In genomic region chr22:19149047-19149883, GRCh38 we compare ENCODE assay signal across 9 cellular contexts. TPM values are rescaled to one million over a fixed set of nuclear protein-coding genes. Genes with fewer than 3 reads are reported as not detected.
DNase-seq lines count a peak whose midpoint lies in the region; ATAC-seq, FAIRE-seq and TF ChIP-seq lines count a peak whose summit lies in the region.
"Had no signal": no experiment of that assay in that cellular context is flagged by ENCODE, and none has a peak within 500 bp of the region (broad histone marks: within the 10 kb centered on the region; RNA-seq: fewer than 3 reads in every experiment).

No MANE protein-coding gene starts in this region.

- DNase-seq in DMS79 treated with DMSO at 0.1 percent for 48 hours (lab: John Stamatoyannopoulos, UW) (peak; percentile 3), DMS79 (lab: John Stamatoyannopoulos, UW) (no peak), iPS DF 6.9 (ENCODE audit: low read depth, low spot score) (no peak), brain microvascular endothelial cell (no peak), GM19239 (ENCODE audit: insufficient read length, low spot score) (no peak), progenitor cell of endocrine pancreas (ENCODE audit: low spot score, unreplicated experiment) (no peak)
- peak; percentile 67 for DNase-seq in activated CD4-positive, alpha-beta T cell treated with anti-CD3 and anti-CD28 coated beads, Interleukin-2, amount 10 ng/mL, durations not matched to agents 7 days and 5 days

- peak overlapping the region; percentile 14; the same call in 1 of the 2 replicates for H3K4me3 ChIP-seq in iPS DF 6.9 (ENCODE audit: low read length)
- H3K4me3 ChIP-seq in brain microvascular endothelial cell (ENCODE audit: low read depth, low read length), result no peak overlapping the region

- H3K9me3 ChIP-seq in iPS DF 6.9 (ENCODE audit: control insufficient read depth, insufficient read depth, low read length), result no peaks in the 10 kb centered on the region

- POLR2A ChIA-PET in activated CD4-positive, alpha-beta T cell treated with anti-CD3 and anti-CD28 coated beads, Interleukin-2, amount 10 ng/mL, durations not matched to agents 7 days and 5 days (lab: Charles Lee), result no interaction called here

- no peak overlapping the region for H3K27ac Mint-ChIP-seq in activated CD4-positive, alpha-beta T cell treated with anti-CD3 and anti-CD28 coated beads, Interleukin-2, amount 10 ng/mL, durations not matched to agents 7 days and 5 days
- H3K27ac Mint-ChIP-seq in stimulated activated memory B cell treated with anti-CD40 and anti-IgM and Interleukin-4, amounts not matched to agents 10 μg/mL and 1 μg/mL and 100 μg/mL, for 72 hours, result no peak overlapping the region
- H3K27ac Mint-ChIP-seq in progenitor cell of endocrine pancreas, result no peak overlapping the region
- H3K27ac Mint-ChIP-seq: nephron had no signal

- TF ChIP-seq CTCF in brain microvascular endothelial cell (IDR thresholded peaks at IDR 0.05; ENCODE audit: low read depth, low read length, missing control alignments), result no peak
- no peak for TF ChIP-seq CTCF in progenitor cell of endocrine pancreas (IDR thresholded peaks at IDR 0.05; ENCODE audit: unreplicated experiment)

- in situ Hi-C loops in brain microvascular endothelial cell (cut with HindIII; ENCODE audit: low pct_ligation_motif_present, low sequenced_read_pairs), result no loop called here

- no peak overlapping the region for H3K27ac ChIP-seq in iPS DF 6.9 (ENCODE audit: low read length)
- no peak overlapping the region for H3K27ac ChIP-seq in brain microvascular endothelial cell

- H3K36me3 ChIP-seq in iPS DF 6.9 (ENCODE audit: control insufficient read depth, insufficient read depth, low read length), result no peaks in the 10 kb centered on the region
- no peaks in the 10 kb centered on the region for H3K36me3 ChIP-seq in brain microvascular endothelial cell (replicated peaks)

- CTCF ChIA-PET in activated CD4-positive, alpha-beta T cell treated with anti-CD3 and anti-CD28 coated beads, Interleukin-2, amount 10 ng/mL, durations not matched to agents 7 days and 5 days (lab: Charles Lee), result interaction anchor here (0.6 to 1.3 kb wide), 2 partner anchors 25 to 333 kb away, joined by 3 to 5 read pairs; no protein-coding TSS in a partner anchor

- no peak for FAIRE-seq in GM19239 (lab: Jason Lieb, UNC)

- peaks cover 52% of the 10 kb centered on the region for H3K27me3 Mint-ChIP-seq in activated CD4-positive, alpha-beta T cell treated with anti-CD3 and anti-CD28 coated beads, Interleukin-2, amount 10 ng/mL, durations not matched to agents 7 days and 5 days
- H3K27me3 Mint-ChIP-seq in stimulated activated memory B cell treated with anti-CD40 and anti-IgM and Interleukin-4, amounts not matched to agents 10 μg/mL and 1 μg/mL and 100 μg/mL, for 72 hours, result peaks cover 54% of the 10 kb centered on the region
- peaks cover 63% of the 10 kb centered on the region for H3K27me3 Mint-ChIP-seq in progenitor cell of endocrine pancreas

- peaks cover 6% of the 10 kb centered on the region for H3K36me3 Mint-ChIP-seq in activated CD4-positive, alpha-beta T cell treated with anti-CD3 and anti-CD28 coated beads, Interleukin-2, amount 10 ng/mL, durations not matched to agents 7 days and 5 days (ENCODE audit: low read depth)
- H3K36me3 Mint-ChIP-seq in stimulated activated memory B cell treated with anti-CD40 and anti-IgM and Interleukin-4, amounts not matched to agents 10 μg/mL and 1 μg/mL and 100 μg/mL, for 72 hours, result peaks cover 2% of the 10 kb centered on the region
- no peaks in the 10 kb centered on the region for H3K36me3 Mint-ChIP-seq in progenitor cell of endocrine pancreas (ENCODE audit: insufficient read depth)

- no CpG with 5 or more reads among the region's 92 CpGs for WGBS in iPS DF 6.9 (ENCODE audit: insufficient coverage, insufficient read length)

- peaks cover 3% of the 10 kb centered on the region; the same call in 1 of the 2 replicates for H3K4me1 ChIP-seq in iPS DF 6.9 (ENCODE audit: control insufficient read depth, insufficient read depth, low read length)

- ATAC-seq in stimulated activated memory B cell treated with anti-CD40 and anti-IgM and Interleukin-4, amounts not matched to agents 10 μg/mL and 1 μg/mL and 100 μg/mL, for 72 hours, result no peak

- H3K27me3 ChIP-seq in iPS DF 6.9 (ENCODE audit: control insufficient read depth, insufficient read depth, low read length) (peaks cover 47% of the 10 kb centered on the region), brain microvascular endothelial cell (replicated peaks) (peaks cover 58% of the 10 kb centered on the region)

- H3K4me3 Mint-ChIP-seq in activated CD4-positive, alpha-beta T cell treated with anti-CD3 and anti-CD28 coated beads, Interleukin-2, amount 10 ng/mL, durations not matched to agents 7 days and 5 days, result peak overlapping the region; percentile 60
- peak overlapping the region; percentile 15 for H3K4me3 Mint-ChIP-seq in stimulated activated memory B cell treated with anti-CD40 and anti-IgM and Interleukin-4, amounts not matched to agents 10 μg/mL and 1 μg/mL and 100 μg/mL, for 72 hours
- no peak overlapping the region for H3K4me3 Mint-ChIP-seq in progenitor cell of endocrine pancreas (ENCODE audit: low read depth)
- H3K4me3 Mint-ChIP-seq: nephron had no signal

- no peaks in the 10 kb centered on the region for H3K9me3 Mint-ChIP-seq in activated CD4-positive, alpha-beta T cell treated with anti-CD3 and anti-CD28 coated beads, Interleukin-2, amount 10 ng/mL, durations not matched to agents 7 days and 5 days
- peaks cover 3% of the 10 kb centered on the region for H3K9me3 Mint-ChIP-seq in stimulated activated memory B cell treated with anti-CD40 and anti-IgM and Interleukin-4, amounts not matched to agents 10 μg/mL and 1 μg/mL and 100 μg/mL, for 72 hours
- H3K9me3 Mint-ChIP-seq in progenitor cell of endocrine pancreas (ENCODE audit: low read depth), result no peaks in the 10 kb centered on the region

- H3K4me1 Mint-ChIP-seq in activated CD4-positive, alpha-beta T cell treated with anti-CD3 and anti-CD28 coated beads, Interleukin-2, amount 10 ng/mL, durations not matched to agents 7 days and 5 days, result peaks cover 15% of the 10 kb centered on the region
- H3K4me1 Mint-ChIP-seq in stimulated activated memory B cell treated with anti-CD40 and anti-IgM and Interleukin-4, amounts not matched to agents 10 μg/mL and 1 μg/mL and 100 μg/mL, for 72 hours, result peaks cover 20% of the 10 kb centered on the region
- peaks cover 4% of the 10 kb centered on the region for H3K4me1 Mint-ChIP-seq in progenitor cell of endocrine pancreas (ENCODE audit: low read depth)

RNA-seq across cellular contexts. Expression of gene GSC2, which starts 0.8 kb away (rescaled TPM):
- total RNA-seq in activated CD4-positive, alpha-beta T cell treated with anti-CD3 and anti-CD28 coated beads, Interleukin-2, amount 10 ng/mL, durations not matched to agents 7 days and 5 days, result not detected
- total RNA-seq in progenitor cell of endocrine pancreas, result not detected in 2 replicates

RNA-seq across cellular contexts. Expression of gene ESS2, which starts 4.8 kb away (rescaled TPM):
- 10 to 100 TPM; 17.9 to 18.5 TPM for total RNA-seq in activated CD4-positive, alpha-beta T cell treated with anti-CD3 and anti-CD28 coated beads, Interleukin-2, amount 10 ng/mL, durations not matched to agents 7 days and 5 days
- 18.7 and 20.4 TPM in 2 replicates for total RNA-seq in progenitor cell of endocrine pancreas

RNA-seq across cellular contexts. Expression of gene TSSK2, which starts 18.2 kb away (rescaled TPM):
- not detected for total RNA-seq in activated CD4-positive, alpha-beta T cell treated with anti-CD3 and anti-CD28 coated beads, Interleukin-2, amount 10 ng/mL, durations not matched to agents 7 days and 5 days
- total RNA-seq in progenitor cell of endocrine pancreas, result not detected in 2 replicates

RNA-seq across cellular contexts. Expression of gene DGCR2, which starts 27.1 kb away (rescaled TPM):
- 10 to 100 TPM; 38.7 to 39.0 TPM for total RNA-seq in activated CD4-positive, alpha-beta T cell treated with anti-CD3 and anti-CD28 coated beads, Interleukin-2, amount 10 ng/mL, durations not matched to agents 7 days and 5 days
- 87.1 and 89.1 TPM in 2 replicates for total RNA-seq in progenitor cell of endocrine pancreas

RNA-seq across cellular contexts. Expression of gene SLC25A1, which starts 29.3 kb away (rescaled TPM):
- total RNA-seq in activated CD4-positive, alpha-beta T cell treated with anti-CD3 and anti-CD28 coated beads, Interleukin-2, amount 10 ng/mL, durations not matched to agents 7 days and 5 days, result 10 to 100 TPM; 40.4 to 49.2 TPM
- 99.8 and 111 TPM in 2 replicates for total RNA-seq in progenitor cell of endocrine pancreas

Comparison
In these comparisons a context has a peak if more than half of its experiments do, and no peak if none do; other contexts are left out.
1. DNase-seq: peak in DMS79 treated with DMSO at 0.1 percent for 48 hours (single experiment) and activated CD4-positive, alpha-beta T cell treated with anti-CD3 and anti-CD28 coated beads, Interleukin-2, amount 10 ng/mL, durations not matched to agents 7 days and 5 days (single experiment); none in DMS79 (single experiment), iPS DF 6.9 (single experiment), brain microvascular endothelial cell (single experiment), GM19239 (single experiment) and progenitor cell of endocrine pancreas (single experiment).